In the genomic region with DNA sequence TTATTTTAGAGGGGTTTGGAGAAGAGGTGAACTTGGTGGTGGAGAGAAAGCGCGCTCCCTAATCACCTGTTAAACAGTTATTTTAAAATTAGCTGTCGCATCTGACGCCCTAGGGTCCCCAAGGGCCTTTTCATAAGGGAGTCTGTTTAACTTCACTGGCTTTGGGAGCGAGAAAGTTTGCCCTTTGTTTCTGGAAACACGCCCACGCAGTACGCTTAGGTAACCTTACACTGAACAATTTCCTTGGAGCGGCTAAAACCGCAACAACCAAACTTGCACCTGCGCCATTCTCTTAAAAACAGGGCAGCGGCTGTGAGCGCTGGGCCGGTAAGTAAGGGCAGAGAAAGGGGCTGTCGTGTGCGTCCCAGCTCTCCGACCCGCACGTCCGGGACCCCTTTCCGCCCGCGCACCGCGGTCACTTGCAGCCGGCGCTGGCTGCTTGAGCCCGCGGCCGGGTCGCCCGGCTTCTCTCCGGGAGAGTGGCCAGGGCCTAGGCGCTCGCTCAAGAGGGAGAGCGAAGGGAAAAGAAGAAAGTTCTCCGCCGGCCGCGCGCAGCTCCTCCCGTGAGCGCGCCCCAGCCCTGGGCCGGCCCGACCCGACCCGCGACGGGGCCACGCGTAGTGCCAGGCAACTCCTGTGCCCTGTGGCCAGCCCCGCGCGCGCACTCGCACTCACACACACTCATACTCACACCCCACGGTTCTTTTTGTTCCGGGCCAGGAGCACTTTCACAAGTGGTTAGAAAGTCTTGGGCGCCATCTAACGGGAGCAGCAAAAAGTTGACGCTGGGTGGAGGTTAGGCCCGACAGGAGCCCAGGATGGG, we compare ENCODE assay signal across 8 cellular contexts. TPM values are rescaled to one million over a fixed set of nuclear protein-coding genes. Genes with fewer than 3 reads are reported as not detected.
DNase-seq lines count a peak whose midpoint lies in the region; ATAC-seq lines count a peak whose summit lies in the region.

No MANE protein-coding gene starts in this region.

- CTCF ChIA-PET in activated CD4-positive, alpha-beta T cell treated with anti-CD3 and anti-CD28 coated beads for 36 hours (lab: Charles Lee): interaction anchor here (0.8 to 1.3 kb wide), 3 partner anchors 10 to 1712 kb away, joined by 3 to 4 read pairs (median 3); no protein-coding TSS in a partner anchor

- H3K4me1 ChIP-seq in esophagus (ENCODE audit: control insufficient read depth in 2 of 2, insufficient read depth in 2 of 2, low read length in 1 of 2): peaks cover 0 to 2% of the 10 kb centered on the region in 2 donors

- intact Hi-C loops in activated CD4-positive, alpha-beta T cell treated with anti-CD3 and anti-CD28 coated beads for 36 hours (cut with DNase I, micrococcal nuclease): loop anchor here (1.0 to 5.0 kb wide), 3 partner anchors 19 to 1711 kb away; a partner anchor contains a TSS

- H3K9me3 ChIP-seq in esophagus (ENCODE audit: control insufficient read depth in 2 of 2, insufficient read depth in 1 of 2, low read depth in 1 of 2, low read length in 1 of 2): no peaks in the 10 kb centered on the region

- no peak overlapping the region for H3K27ac ChIP-seq in esophagus (ENCODE audit: low read depth in 2 of 2, low read length in 1 of 2)
- peak overlapping the region; percentile 40 for H3K27ac ChIP-seq in temporal lobe (ENCODE audit: low read depth, low read length)

- H3K4me3 Mint-ChIP-seq in activated CD4-positive, alpha-beta T cell treated with anti-CD3 and anti-CD28 coated beads for 36 hours: peak overlapping the region; percentile 51
- H3K4me3 Mint-ChIP-seq in T-helper 2 cell treated with Interferon-gamma antibody and Interleukin-4, amounts not matched to agents 5 μg/mL and 100 μg/mL, for 36 hours: peak overlapping the region; percentile 73

- no peaks in the 10 kb centered on the region for H3K36me3 Mint-ChIP-seq in activated CD4-positive, alpha-beta T cell treated with anti-CD3 and anti-CD28 coated beads for 36 hours (ENCODE audit: low read depth)
- no peaks in the 10 kb centered on the region for H3K36me3 Mint-ChIP-seq in T-helper 2 cell treated with Interferon-gamma antibody and Interleukin-4, amounts not matched to agents 5 μg/mL and 100 μg/mL, for 36 hours (ENCODE audit: low read depth)

- no peaks in the 10 kb centered on the region for H3K36me3 ChIP-seq in esophagus (ENCODE audit: control insufficient read depth in 2 of 2, insufficient read depth in 2 of 2, low read length in 1 of 2)

- peaks cover 5 to 16% of the 10 kb centered on the region in 2 donors for H3K27me3 ChIP-seq in esophagus (ENCODE audit: control insufficient read depth in 1 of 2, insufficient read depth in 2 of 2, low read length in 2 of 2)

- H3K27me3 Mint-ChIP-seq in activated CD4-positive, alpha-beta T cell treated with anti-CD3 and anti-CD28 coated beads for 36 hours: peaks cover 56% of the 10 kb centered on the region
- H3K27me3 Mint-ChIP-seq in T-helper 2 cell treated with Interferon-gamma antibody and Interleukin-4, amounts not matched to agents 5 μg/mL and 100 μg/mL, for 36 hours (ENCODE audit: low read depth): peaks cover 71% of the 10 kb centered on the region

- in situ Hi-C loops in KBM-7 (cut with MboI; ENCODE audit: low pct_unique_long_range_greater_than_20kb, low sequenced_read_pairs): loop anchor here (25.0 kb wide), 1 partner anchor 236 kb away; no protein-coding TSS in a partner anchor

- H3K9me3 Mint-ChIP-seq in activated CD4-positive, alpha-beta T cell treated with anti-CD3 and anti-CD28 coated beads for 36 hours (ENCODE audit: low read depth): no peaks in the 10 kb centered on the region
- no peaks in the 10 kb centered on the region for H3K9me3 Mint-ChIP-seq in T-helper 2 cell treated with Interferon-gamma antibody and Interleukin-4, amounts not matched to agents 5 μg/mL and 100 μg/mL, for 36 hours

- peak; percentile 79 for DNase-seq in activated CD4-positive, alpha-beta T cell treated with anti-CD3 and anti-CD28 coated beads for 36 hours
- DNase-seq in activated CD4-positive, alpha-beta T cell treated with anti-CD3 and anti-CD28 coated beads, Interleukin-2, amount 50 U/mL, for 1 hour: no peak
- DNase-seq in KBM-7 (peak; percentile 92), mucosa of gallbladder (ENCODE audit: low spot score) (peak; percentile 64)
- DNase-seq in T-helper 2 cell treated with Interferon-gamma antibody and Interleukin-4, amounts not matched to agents 5 μg/mL and 100 μg/mL, for 36 hours (ENCODE audit: low spot score): peak; percentile 32

- ATAC-seq in activated CD4-positive, alpha-beta T cell treated with anti-CD3 and anti-CD28 coated beads for 36 hours: peak; percentile 88
- peak; percentile 90 for ATAC-seq in GM21723 (IDR thresholded peaks at IDR 0.05; ENCODE audit: unreplicated experiment)

- peaks cover 12% of the 10 kb centered on the region for H3K4me1 Mint-ChIP-seq in activated CD4-positive, alpha-beta T cell treated with anti-CD3 and anti-CD28 coated beads for 36 hours
- peaks cover 6% of the 10 kb centered on the region for H3K4me1 Mint-ChIP-seq in T-helper 2 cell treated with Interferon-gamma antibody and Interleukin-4, amounts not matched to agents 5 μg/mL and 100 μg/mL, for 36 hours (ENCODE audit: low read depth)

- H3K4me3 ChIP-seq in esophagus (ENCODE audit: low read depth in 1 of 2, low read length in 2 of 2): peak overlapping the region; percentile 48 to 52

- POLR2A ChIA-PET in activated CD4-positive, alpha-beta T cell treated with anti-CD3 and anti-CD28 coated beads for 36 hours (lab: Charles Lee): no interaction called here

- no peak overlapping the region for H3K27ac Mint-ChIP-seq in activated CD4-positive, alpha-beta T cell treated with anti-CD3 and anti-CD28 coated beads for 36 hours
- H3K27ac Mint-ChIP-seq in T-helper 2 cell treated with Interferon-gamma antibody and Interleukin-4, amounts not matched to agents 5 μg/mL and 100 μg/mL, for 36 hours: no peak overlapping the region

- WGBS in esophagus, 2 donors: 1 to 2% methylated on average over 59 to 63 of the region's 63 CpGs

RNA-seq across cellular contexts. Expression of a gene that starts 19.2 kb away (rescaled TPM):
- total RNA-seq in activated CD4-positive, alpha-beta T cell treated with anti-CD3 and anti-CD28 coated beads for 36 hours: not detected
- under 1 TPM; 0.07 to 0.08 TPM for polyA plus RNA-seq in esophagus
- total RNA-seq in mucosa of gallbladder (not detected), temporal lobe (230 TPM)

Comparison
In these comparisons a context has a peak if more than half of its experiments do, and no peak if none do; other contexts are left out.
1. RNA of a gene that starts 19.2 kb away (total RNA-seq): 230 TPM in temporal lobe (single experiment); not detected in activated CD4-positive, alpha-beta T cell treated with anti-CD3 and anti-CD28 coated beads for 36 hours and not detected in mucosa of gallbladder (single experiment); every median in the first group is over 100 times any median in the second.